ENCODE assay signal across 20 cellular contexts in the genomic region with DNA sequence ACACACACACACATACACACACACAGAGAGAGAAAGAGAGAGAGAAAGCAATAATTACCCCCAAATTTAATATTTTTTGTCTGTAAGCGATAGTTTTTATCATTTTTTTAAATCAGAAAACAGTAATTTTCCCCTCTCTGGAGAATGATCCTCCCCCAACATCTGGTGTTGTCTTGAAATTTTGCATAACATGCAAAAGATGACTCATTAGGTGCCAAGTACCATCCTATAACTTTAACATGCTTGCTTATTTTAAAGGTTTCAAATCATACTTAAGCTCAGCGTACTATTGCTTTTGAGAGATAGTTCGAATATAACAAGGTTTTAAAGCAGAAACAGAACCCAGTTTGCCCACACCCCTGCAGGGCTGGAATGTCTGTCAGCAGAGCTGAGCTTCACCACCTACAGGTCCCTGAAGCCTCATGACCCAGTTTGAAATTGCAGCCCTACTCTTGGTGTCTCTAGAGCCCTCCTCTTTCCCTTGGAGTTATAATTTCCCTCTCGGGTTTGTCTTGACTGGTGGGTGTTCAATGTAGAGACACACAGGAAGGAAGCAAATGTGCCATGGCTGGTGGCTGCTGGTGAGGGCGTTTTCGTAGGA.
"Had no signal": no experiment of that assay in that cellular context is flagged by ENCODE, and none has a peak within 500 bp of the region (broad histone marks: within the 10 kb centered on the region; RNA-seq: fewer than 3 reads in every experiment).

No MANE protein-coding gene starts in this region.

- H3K36me3 ChIP-seq: brain microvascular endothelial cell, spleen, upper lobe of left lung had no signal

- H3K9me3 ChIP-seq: spleen, testis, upper lobe of left lung had no signal

- H3K4me3 ChIP-seq: coronary artery, spleen, testis, upper lobe of left lung had no signal

- H3K27ac ChIP-seq: brain microvascular endothelial cell, coronary artery, spleen, testis, upper lobe of left lung had no signal

- ATAC-seq: activated CD4-positive, CD25-positive, alpha-beta regulatory T cell treated with anti-CD3 and anti-CD28 coated beads, Interleukin-2, amount 50 U/mL, for 24 hours; activated CD8-positive, alpha-beta T cell treated with anti-CD3 and anti-CD28 coated beads, Interleukin-2, amount 10 ng/mL, durations not matched to agents 7 days and 5 days; left cardiac atrium; natural killer cell; stimulated activated memory B cell treated with anti-CD40 and anti-IgM and Interleukin-4, amounts not matched to agents 10 μg/mL and 1 μg/mL and 100 μg/mL, for 72 hours had no signal

- DNase-seq: activated CD4-positive, alpha-beta T cell treated with anti-CD3 and anti-CD28 coated beads, Interleukin-2, amount 10 ng/mL, durations not matched to agents 7 days and 5 days; activated CD8-positive, alpha-beta T cell treated with anti-CD3 and anti-CD28 coated beads, Interleukin-2, amount 10 ng/mL, durations not matched to agents 7 days and 5 days; activated effector memory CD4-positive, alpha-beta T cell treated with Interleukin-2 at 50 U/mL for 16 hours; activated naive CD4-positive, alpha-beta T cell treated with anti-CD3 and anti-CD28 coated beads, Interleukin-2, amount 50 U/mL, for 16 hours; activated T-cell treated with anti-CD3 and anti-CD28 coated beads, Interleukin-2, amount 50 U/mL, for 48 hours; aorta; brain microvascular endothelial cell; left cardiac atrium; natural killer cell; posterior cingulate gyrus; spleen; stimulated activated CD4-positive, alpha-beta T cell treated with anti-CD3 and anti-CD28 coated beads, Interleukin-4, amount 100 ng/mL, for 4 hours; T-helper 1 cell; T-helper 9 cell; testis; upper lobe of left lung had no signal

- H3K4me1 ChIP-seq: spleen, testis, upper lobe of left lung had no signal

- H3K27me3 ChIP-seq: brain microvascular endothelial cell, spleen, testis, upper lobe of left lung had no signal

- FAIRE-seq: endothelial cell of umbilical vein had no signal
